ENCODE assay signal across 8 cellular contexts in the genomic region with DNA sequence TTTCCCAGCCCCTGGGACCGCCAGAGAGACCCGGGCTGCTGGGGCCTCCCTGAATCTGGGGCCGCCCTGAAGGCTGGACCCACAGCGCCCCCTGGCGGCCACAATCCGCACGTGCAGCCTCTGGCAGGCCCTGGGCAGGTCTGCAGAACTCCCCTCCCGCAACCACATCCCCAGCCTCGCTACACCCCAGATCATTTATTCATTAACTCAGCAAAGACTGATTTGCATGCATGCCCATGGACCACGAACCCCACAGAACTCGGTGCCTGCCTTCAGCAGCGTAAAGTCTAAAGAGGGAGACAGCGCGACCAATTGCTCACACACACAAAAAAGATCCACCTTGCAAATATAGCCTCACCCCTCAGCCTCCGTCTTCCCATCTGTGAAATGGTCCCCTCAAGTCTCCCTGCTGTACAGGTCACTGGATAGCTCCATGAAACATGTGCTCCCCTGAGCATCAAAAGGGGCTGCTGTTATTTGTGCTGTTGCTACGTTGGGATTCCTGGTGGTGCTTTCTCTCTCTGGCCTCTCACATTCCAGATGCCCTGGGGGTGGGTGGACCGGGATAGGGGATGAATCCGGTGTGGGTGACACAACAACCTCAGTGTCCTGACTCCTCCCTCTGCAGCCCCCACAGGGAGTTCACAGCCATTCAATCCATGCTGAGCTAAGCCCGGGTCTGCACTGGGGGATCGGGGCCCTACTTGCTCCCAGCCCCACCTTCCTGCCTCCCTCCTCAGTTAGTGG.
DNase-seq lines count a peak whose midpoint lies in the region; ATAC-seq and TF ChIP-seq lines count a peak whose summit lies in the region.

No MANE protein-coding gene starts in this region.

- no peak overlapping the region for H2AFZ ChIP-seq in DND-41 (ENCODE audit: low read depth, low read length)

- no peaks in the 10 kb centered on the region for H3K79me2 ChIP-seq in DND-41 (ENCODE audit: insufficient read depth, low read length)

- H3K27me3 ChIP-seq in DND-41 (ENCODE audit: insufficient read depth, low read length, poor library complexity) (peaks cover 3% of the 10 kb centered on the region), SJCRH30 (no peaks in the 10 kb centered on the region), prostate gland (replicated peaks; ENCODE audit: insufficient read depth) (no peaks in the 10 kb centered on the region), vagina (no peaks in the 10 kb centered on the region)

- H3K27ac ChIP-seq in DND-41 (ENCODE audit: low read length) (no peak overlapping the region), SJCRH30 (no peak overlapping the region), prostate gland (peak overlapping the region in 1 of 2 donors; percentile 2), vagina (peak overlapping the region; percentile 82)

- H3K9me3 ChIP-seq in DND-41 (ENCODE audit: insufficient read depth, low read length, severe bottlenecking) = peaks cover 11% of the 10 kb centered on the region
- H3K9me3 ChIP-seq in SJCRH30 (replicated peaks) = 0 out of 2 replicates have a peak, but pooled peaks cover 4% of the 10 kb centered on the region
- H3K9me3 ChIP-seq in prostate gland = no peaks in the 10 kb centered on the region
- H3K9me3 ChIP-seq in vagina = no peaks in the 10 kb centered on the region

- TF ChIP-seq POLR2A in prostate gland (IDR thresholded peaks at IDR 0.05) (no peak), vagina (IDR thresholded peaks at IDR 0.05) (no peak)

- ATAC-seq in DND-41 (ENCODE audit: insufficient read depth, low read depth) (peak; percentile 91), GM21576 (IDR thresholded peaks at IDR 0.05; ENCODE audit: unreplicated experiment) (peak; percentile 59), Right ventricle myocardium inferior (peak; percentile 67)

- no peak overlapping the region for H3K4me3 ChIP-seq in DND-41 (ENCODE audit: low read depth in 1 of 2, low read length in 2 of 2)
- H3K4me3 ChIP-seq in SJCRH30 = no peak overlapping the region
- H3K4me3 ChIP-seq in prostate gland = no peak overlapping the region
- no peak overlapping the region for H3K4me3 ChIP-seq in vagina

- no peak overlapping the region for H3K4me2 ChIP-seq in DND-41 (ENCODE audit: insufficient read depth, low read length)

- H3K36me3 ChIP-seq in DND-41 (ENCODE audit: insufficient read depth, low read length) = no peaks in the 10 kb centered on the region
- H3K36me3 ChIP-seq in SJCRH30 = no peaks in the 10 kb centered on the region
- no peaks in the 10 kb centered on the region for H3K36me3 ChIP-seq in prostate gland
- H3K36me3 ChIP-seq in vagina = no peaks in the 10 kb centered on the region

- TF ChIP-seq CTCF in DND-41 (IDR thresholded peaks at IDR 0.05; ENCODE audit: borderline replicate concordance, extremely low read depth, low read length, poor library complexity, severe bottlenecking) = peak; percentile 99
- peak; percentile 98 to 100 (median 98) for TF ChIP-seq CTCF in prostate gland (IDR thresholded peaks at IDR 0.05)
- peak; percentile 98 to 99 (median 98) for TF ChIP-seq CTCF in vagina (IDR thresholded peaks at IDR 0.05)

- DNase-seq in DND-41 = peak; percentile 86
- DNase-seq in KG1 (lab: John Stamatoyannopoulos, UW) = peak; percentile 48
- DNase-seq in SJCRH30 = peak; percentile 82 to 91
- peak; percentile 73 to 87 (median 84) for DNase-seq in activated naive CD4-positive, alpha-beta T cell (lab: John Stamatoyannopoulos, UW)
- DNase-seq in Right ventricle myocardium inferior (ENCODE audit: missing footprints) = peak; percentile 93
- DNase-seq in prostate gland (ENCODE audit: low spot score) = peak; percentile 61
- DNase-seq in vagina (ENCODE audit: extremely low spot score in 2 of 2) = no peak

- 32% methylated on average over 20 of the region's 20 CpGs for WGBS in prostate gland

- H3K4me1 ChIP-seq in DND-41 (ENCODE audit: insufficient read depth, low read length) = peaks cover 13% of the 10 kb centered on the region
- peaks cover 36% of the 10 kb centered on the region for H3K4me1 ChIP-seq in SJCRH30
- H3K4me1 ChIP-seq in prostate gland (replicated peaks) = no peaks in the 10 kb centered on the region
- H3K4me1 ChIP-seq in vagina = peaks cover 35% of the 10 kb centered on the region

- H3K9ac ChIP-seq in DND-41 (ENCODE audit: low read depth, low read length) = no peak overlapping the region

- intact Hi-C loops in Right ventricle myocardium inferior (cut with DNase I) (loop anchor here (5.0 to 10.0 kb wide), 5 partner anchors 85 to 715 kb away; no protein-coding TSS in a partner anchor), prostate gland (cut with DNase I) (loop anchor here (2.0 to 5.0 kb wide), 4 partner anchors 198 to 730 kb away; no protein-coding TSS in a partner anchor), vagina (cut with DNase I) (loop anchor here (5.0 to 10.0 kb wide), 4 partner anchors 52 to 715 kb away; partner anchors contain the start of gene NCOR2)

- 0 out of 2 replicates have a peak, but pooled peaks cover 5% of the 10 kb centered on the region for H4K20me1 ChIP-seq in DND-41 (ENCODE audit: insufficient read depth, low read length)

Comparison
In these comparisons a context has a peak if more than half of its experiments do, and no peak if none do; other contexts are left out.
1. DNase-seq: peak in DND-41 (single experiment), KG1 (single experiment), SJCRH30 (2 of 2), activated naive CD4-positive, alpha-beta T cell (4 of 4), Right ventricle myocardium inferior (single experiment) and prostate gland (single experiment); none in vagina (0 of 2).
2. Peak in every context shown above with its lines, with median percentiles within 50 percentile points of each other: ATAC-seq and CTCF ChIP-seq.